Comparison of ENCODE assay signal across 1 cellular context in genomic region chr1:36487906-36488305, GRCh38.
TF ChIP-seq lines count a peak whose summit lies in the region.

No MANE protein-coding gene starts in this region.

TF ChIP-seq in K562, 482 proteins besides CTCF, POLR2A, EP300 and RAD21:
- TF ChIP-seq CGGBP1 (CRISPR knock-in tag; IDR thresholded peaks at IDR 0.05) (no peak), KDM4B (IDR thresholded peaks at IDR 0.05; ENCODE audit: borderline replicate concordance in 2 of 2, low read depth in 1 of 2) (no peak), STAG1 (CRISPR knock-in tag; IDR thresholded peaks at IDR 0.05; ENCODE audit: borderline replicate concordance) (no peak), IRF1 (CRISPR knock-in tag; IDR thresholded peaks at IDR 0.05; ENCODE audit: borderline replicate concordance) (no peak)
